Comparison of ENCODE assay signal across 8 cellular contexts in genomic region chr15:73700041-73700842, GRCh38. TPM values are rescaled to one million over a fixed set of nuclear protein-coding genes. Genes with fewer than 3 reads are reported as not detected.
DNase-seq lines count a peak whose midpoint lies in the region; ATAC-seq, FAIRE-seq and TF ChIP-seq lines count a peak whose summit lies in the region.

No MANE protein-coding gene starts in this region.

- in situ Hi-C loops in T47D (cut with HindIII; ENCODE audit: low pct_unique_long_range_greater_than_20kb, low sequenced_read_pairs): no loop called here

- peak; percentile 38 for ATAC-seq in GM18861 (IDR thresholded peaks at IDR 0.05; ENCODE audit: unreplicated experiment)
- ATAC-seq in HG03342 (IDR thresholded peaks at IDR 0.05; ENCODE audit: unreplicated experiment): no peak

- TF ChIP-seq CTCF in VCaP (conservative IDR thresholded peaks at IDR 0.05): peak; percentile 98

- peak; percentile 94 for FAIRE-seq in islet of Langerhans (lab: Jason Lieb, UNC)

- peak overlapping the region; percentile 28 for H3K27ac ChIP-seq in VCaP

- DNase-seq in A172 (ENCODE audit: low spot score) (peak; percentile 57), NCI-H2171 treated with DMSO at 0.1 percent for 48 hours (lab: John Stamatoyannopoulos, UW) (peak; percentile 88), T47D (ENCODE audit: low read depth in 1 of 2, low spot score in 1 of 2) (peak; percentile 62 to 86)
- peak; percentile 44 to 52 for DNase-seq in stimulated activated CD4-positive, alpha-beta T cell treated with anti-CD3 and anti-CD28 coated beads, Interleukin-1b, Interleukin-23, amount 100 ng/mL, for 1 hour (ENCODE audit: low read depth in 2 of 2)

RNA-seq across cellular contexts. Expression of gene CD276, which starts 16.1 kb away (rescaled TPM):
- 121 and 158 TPM in 2 replicates for total RNA-seq in A172 (2014; rRNA removed; shearing (Covaris generic))

RNA-seq across cellular contexts. Expression of gene INSYN1, which starts 52.9 kb away (rescaled TPM):
- 1.0 and 1.5 TPM in 2 replicates for total RNA-seq in A172 (2014; rRNA removed; shearing (Covaris generic))
